In the genomic region with DNA sequence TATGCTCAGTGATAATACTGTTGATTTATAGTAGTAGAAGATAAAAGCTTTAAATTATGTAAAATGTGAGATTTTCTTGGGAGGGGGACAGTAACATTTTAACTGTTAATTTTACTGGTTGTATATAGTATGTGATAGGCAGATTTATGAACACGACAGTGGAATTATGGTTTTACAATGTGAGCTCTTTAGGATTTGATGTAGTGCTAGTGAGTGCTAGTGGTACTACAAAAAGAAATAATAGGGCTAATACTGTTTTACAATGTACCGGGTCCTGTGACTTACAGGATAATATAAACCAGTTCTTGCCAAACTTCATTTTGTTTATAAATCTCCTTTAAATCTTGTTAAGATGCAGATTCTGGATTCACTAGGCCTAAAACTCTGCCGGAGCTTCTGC, we compare ENCODE assay signal across 20 cellular contexts.
"Had no signal": no experiment of that assay in that cellular context is flagged by ENCODE, and none has a peak within 500 bp of the region (broad histone marks: within the 10 kb centered on the region; RNA-seq: fewer than 3 reads in every experiment).

No MANE protein-coding gene starts in this region.

- H3K27ac ChIP-seq: HL-60, SJSA1, SK-N-MC had no signal

- H3K9me3 ChIP-seq: MG63, SJSA1 had no signal

- H3K27me3 ChIP-seq: MG63, SJSA1 had no signal

- DNase-seq: Karpas-422, KG1, MG63, NCI-H1092, NCI-H1436, NCI-H187, NCI-H2029, NCI-H2081 treated with DMSO at 0.1 percent for 48 hours, NCI-H2171, NCI-H226, NCI-H446, NCI-H510A, NCI-H524 treated with DMSO at 0.1 percent for 48 hours, NCI-H69, Right ventricle myocardium superior, RPMI8226, SIG-M5 had no signal

- H3K36me3 ChIP-seq: MG63, SJSA1 had no signal

- H3K4me3 ChIP-seq: MG63, SJSA1, SK-N-MC had no signal
